15 cellular contexts compared by ENCODE assay signal in the genomic region with DNA sequence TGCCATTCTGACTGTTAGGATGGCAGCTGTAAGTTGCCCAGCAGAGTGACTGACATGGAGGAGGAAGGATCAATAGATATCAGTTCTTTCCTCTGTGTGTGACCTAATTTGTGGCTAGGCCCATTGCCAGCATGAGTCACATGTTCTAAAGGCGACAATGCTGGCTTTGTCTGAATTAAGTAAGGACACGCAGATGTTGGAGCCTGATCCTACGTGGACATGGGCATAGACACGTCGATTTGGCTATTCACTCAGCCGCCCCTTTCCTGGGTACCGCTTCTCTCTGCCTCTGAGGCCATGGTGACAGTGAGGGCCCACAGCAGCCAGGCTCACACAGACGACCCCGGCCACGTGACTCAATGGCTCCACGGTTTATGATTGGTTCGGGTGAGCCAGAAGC. TPM values are rescaled to one million over a fixed set of nuclear protein-coding genes. Genes with fewer than 3 reads are reported as not detected.
DNase-seq lines count a peak whose midpoint lies in the region; ATAC-seq and TF ChIP-seq lines count a peak whose summit lies in the region.
"Had no signal": no experiment of that assay in that cellular context is flagged by ENCODE, and none has a peak within 500 bp of the region (broad histone marks: within the 10 kb centered on the region; RNA-seq: fewer than 3 reads in every experiment).

No MANE protein-coding gene starts in this region.

- peak; percentile 93 for ATAC-seq in body of pancreas
- ATAC-seq in mucosa of descending colon = peak; percentile 80
- ATAC-seq in psoas muscle = no peak

- H3K36me3 ChIP-seq in body of pancreas (replicated peaks in 1 of 2; ENCODE audit: insufficient read depth in 1 of 2, low read depth in 2 of 2) = no peaks in the 10 kb centered on the region
- no peaks in the 10 kb centered on the region for H3K36me3 ChIP-seq in mucosa of descending colon (ENCODE audit: low read depth)
- no peaks in the 10 kb centered on the region for H3K36me3 ChIP-seq in effector memory CD4-positive, alpha-beta T cell (ENCODE audit: control insufficient read depth, insufficient read depth, low read length)
- no peaks in the 10 kb centered on the region for H3K36me3 ChIP-seq in psoas muscle (ENCODE audit: insufficient read depth in 1 of 2, low read depth in 1 of 2)
- H3K36me3 ChIP-seq: esophagus muscularis mucosa had no signal

- H3K27ac ChIP-seq in body of pancreas (peak overlapping the region; percentile 64 to 73 (median 72)), psoas muscle (no peak overlapping the region)
- H3K27ac ChIP-seq in effector memory CD4-positive, alpha-beta T cell (ENCODE audit: insufficient read depth, low read length, poor library complexity, severe bottlenecking) = no peak overlapping the region
- H3K27ac ChIP-seq: esophagus muscularis mucosa had no signal

- DNase-seq in COLO829 (ENCODE audit: low spot score) (peak; percentile 54), NCI-H2029 treated with DMSO at 0.1 percent for 48 hours (lab: John Stamatoyannopoulos, UW) (peak; percentile 63), body of pancreas (peak; percentile 64 to 83 (median 74)), mucosa of descending colon (no peak), psoas muscle (no peak)
- DNase-seq in effector memory CD4-positive, alpha-beta T cell = no peak
- no peak for DNase-seq in activated effector memory CD4-positive, alpha-beta T cell treated with anti-CD3 and anti-CD28 coated beads, Interleukin-2, amount 50 U/mL, for 16 hours
- no peak for DNase-seq in stimulated activated CD4-positive, alpha-beta T cell treated with anti-CD3 and anti-CD28 coated beads, Interleukin-4, amount 100 ng/mL, for 4 hours
- DNase-seq: activated CD8-positive, alpha-beta memory T cell treated with anti-CD3 and anti-CD28 coated beads for 24 hours; activated naive CD4-positive, alpha-beta T cell treated with anti-CD3 and anti-CD28 coated beads for 36 hours; NCI-H1105; NCI-H526 treated with DMSO at 0.1 percent for 48 hours; T1000 had no signal

- 28 to 47% methylated on average over 5 to 12 of the region's 12 CpGs for WGBS in body of pancreas, 2 donors
- 41 to 60% (median 48%) methylated on average over 12 of the region's 12 CpGs for WGBS in psoas muscle, 3 donors

- intact Hi-C loops in body of pancreas (cut with DNase I) = no loop called here
- intact Hi-C loops in mucosa of descending colon (cut with DNase I, micrococcal nuclease) = no loop called here
- intact Hi-C loops in psoas muscle (cut with DNase I) = no loop called here

- no peaks in the 10 kb centered on the region for H3K9me3 ChIP-seq in body of pancreas
- no peaks in the 10 kb centered on the region for H3K9me3 ChIP-seq in mucosa of descending colon
- no peaks in the 10 kb centered on the region for H3K9me3 ChIP-seq in effector memory CD4-positive, alpha-beta T cell (ENCODE audit: control insufficient read depth, low read length)
- H3K9me3 ChIP-seq in psoas muscle = no peaks in the 10 kb centered on the region
- H3K9me3 ChIP-seq: esophagus muscularis mucosa had no signal

- no peak for TF ChIP-seq POLR2A in body of pancreas (IDR thresholded peaks at IDR 0.05)

- H3K27me3 ChIP-seq in body of pancreas (no peaks in the 10 kb centered on the region), psoas muscle (ENCODE audit: insufficient read depth in 3 of 3, low read length in 2 of 3) (peaks cover 0 to 1% (median 0%) of the 10 kb centered on the region in 3 donors)
- H3K27me3 ChIP-seq in effector memory CD4-positive, alpha-beta T cell (replicated peaks; ENCODE audit: control insufficient read depth, insufficient read depth, low read length, poor library complexity, severe bottlenecking) = no peaks in the 10 kb centered on the region
- H3K27me3 ChIP-seq: esophagus muscularis mucosa had no signal

- TF ChIP-seq CTCF in body of pancreas (IDR thresholded peaks at IDR 0.05) (no peak), mucosa of descending colon (IDR thresholded peaks at IDR 0.05) (no peak), psoas muscle (IDR thresholded peaks at IDR 0.05) (no peak)

- H3K4me3 ChIP-seq in body of pancreas (no peak overlapping the region), mucosa of descending colon (no peak overlapping the region), psoas muscle (no peak overlapping the region)
- no peak overlapping the region for H3K4me3 ChIP-seq in effector memory CD4-positive, alpha-beta T cell (ENCODE audit: insufficient read depth, low read depth, low read length, poor library complexity, severe bottlenecking)
- H3K4me3 ChIP-seq: esophagus muscularis mucosa had no signal

- H3K4me1 ChIP-seq in body of pancreas (peaks cover 11% of the 10 kb centered on the region), mucosa of descending colon (ENCODE audit: low read depth) (no peaks in the 10 kb centered on the region), psoas muscle (no peaks in the 10 kb centered on the region)
- H3K4me1 ChIP-seq in effector memory CD4-positive, alpha-beta T cell (ENCODE audit: control insufficient read depth, insufficient read depth, low read length, poor library complexity, severe bottlenecking) = no peaks in the 10 kb centered on the region
- H3K4me1 ChIP-seq: esophagus muscularis mucosa had no signal

RNA-seq across cellular contexts. Expression of gene PROM1, which starts 16.3 kb away (rescaled TPM):
- 10 to 100 TPM; 23.7 to 24.6 TPM for total RNA-seq in body of pancreas
- total RNA-seq in mucosa of descending colon = 100 to 1,000 TPM in 1 of 3 donors, 10 to 100 TPM in 2; 52.0 to 136 (median 69.6) TPM
- total RNA-seq in psoas muscle = 1 to 10 TPM in 2 of 4 donors, under 1 TPM in 2; 0.84 to 1.5 (median 1.1) TPM
- polyA plus RNA-seq in psoas muscle = under 1 TPM; 0.16 to 0.20 (median 0.18) TPM
- total RNA-seq: B cell had no signal

Comparison
In these comparisons a context has a peak if more than half of its experiments do, and no peak if none do; other contexts are left out.
1. DNase-seq: peak in COLO829 (single experiment), NCI-H2029 treated with DMSO at 0.1 percent for 48 hours (single experiment) and body of pancreas (4 of 4); none in mucosa of descending colon (0 of 3), effector memory CD4-positive, alpha-beta T cell (0 of 3), activated effector memory CD4-positive, alpha-beta T cell treated with anti-CD3 and anti-CD28 coated beads, Interleukin-2, amount 50 U/mL, for 16 hours (single experiment), psoas muscle (0 of 2) and stimulated activated CD4-positive, alpha-beta T cell treated with anti-CD3 and anti-CD28 coated beads, Interleukin-4, amount 100 ng/mL, for 4 hours (0 of 2).
2. ATAC-seq: peak in body of pancreas (single experiment) and mucosa of descending colon (single experiment); none in psoas muscle (0 of 4).
3. H3K27ac ChIP-seq: peak in body of pancreas (4 of 4); none in effector memory CD4-positive, alpha-beta T cell (single experiment) and psoas muscle (single experiment).
4. RNA of gene PROM1, which starts 16.3 kb away (total RNA-seq): 52.0 to 136 TPM in mucosa of descending colon and 23.7 to 24.6 TPM in body of pancreas; 0.84 to 1.5 TPM in psoas muscle; every median in the first group is over 10 times any median in the second.